17 cellular contexts compared by ENCODE assay signal in the genomic region with DNA sequence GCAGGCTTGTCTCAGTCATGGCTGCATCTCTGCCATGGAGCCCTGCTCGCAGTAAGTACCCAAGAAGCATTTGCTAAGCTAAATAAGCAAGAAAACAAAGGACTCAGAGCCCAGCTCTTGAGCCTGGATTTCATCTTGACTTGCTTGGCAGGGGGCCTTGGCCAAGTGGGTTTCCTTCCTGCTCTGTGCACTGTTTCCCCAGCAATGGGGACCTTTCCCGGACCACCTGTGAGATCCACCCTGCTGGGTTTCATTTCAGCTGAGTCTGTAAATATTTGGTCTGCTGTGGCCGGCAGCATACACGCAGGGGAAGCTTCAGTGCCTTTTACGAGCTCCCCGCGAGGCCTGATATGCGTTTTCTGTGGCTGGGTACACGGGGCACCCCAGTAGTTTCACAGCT. TPM values are rescaled to one million over a fixed set of nuclear protein-coding genes. Genes with fewer than 3 reads are reported as not detected.
DNase-seq lines count a peak whose midpoint lies in the region; ATAC-seq and TF ChIP-seq lines count a peak whose summit lies in the region.
"Had no signal": no experiment of that assay in that cellular context is flagged by ENCODE, and none has a peak within 500 bp of the region (broad histone marks: within the 10 kb centered on the region; RNA-seq: fewer than 3 reads in every experiment).

No MANE protein-coding gene starts in this region.

- H3K27me3 ChIP-seq in neuronal stem cell (ENCODE audit: control insufficient read depth in 3 of 3, insufficient read depth in 3 of 3, low read depth in 1 of 3, low read length in 3 of 3) (no peaks in the 10 kb centered on the region), lower lobe of right lung (ENCODE audit: low read depth) (no peaks in the 10 kb centered on the region)
- H3K27me3 ChIP-seq: esophagus squamous epithelium, heart right ventricle had no signal

- no peak overlapping the region for H3K14ac ChIP-seq in neuronal stem cell (ENCODE audit: low read length)

- intact Hi-C loops in lower leg skin (cut with DNase I; ENCODE audit: low total_unique reads) (loop anchor here (10.0 kb wide), 1 partner anchor 205 kb away; no protein-coding TSS in a partner anchor), lower lobe of right lung (cut with DNase I) (no loop called here)

- no peak overlapping the region for H4K8ac ChIP-seq in neuronal stem cell (ENCODE audit: low read depth, low read length)

- no peak overlapping the region for H3K4ac ChIP-seq in neuronal stem cell (ENCODE audit: low read length)

- peak overlapping the region; percentile 5 for H2AK5ac ChIP-seq in neuronal stem cell (ENCODE audit: low read depth, low read length)

- H3K23ac ChIP-seq in neuronal stem cell (ENCODE audit: low read depth, low read length, poor library complexity), result no peak overlapping the region

- H2BK12ac ChIP-seq in neuronal stem cell (ENCODE audit: low read length), result no peak overlapping the region

- H3K4me3 ChIP-seq in SK-N-MC (peak overlapping the region; percentile 60), neuronal stem cell (ENCODE audit: low read length in 2 of 2) (no peak overlapping the region), lower leg skin (ENCODE audit: low read depth, poor library complexity, severe bottlenecking) (no peak overlapping the region), lower lobe of right lung (no peak overlapping the region)
- H3K4me3 ChIP-seq: esophagus squamous epithelium, heart right ventricle, PC-9 had no signal

- H2BK120ac ChIP-seq in neuronal stem cell (ENCODE audit: low read depth, low read length), result no peak overlapping the region

- no peak for TF ChIP-seq CTCF in lower leg skin (IDR thresholded peaks at IDR 0.05)
- TF ChIP-seq CTCF in lower lobe of right lung (IDR thresholded peaks at IDR 0.05), result no peak

- no peaks in the 10 kb centered on the region for H3K79me1 ChIP-seq in neuronal stem cell (ENCODE audit: low read depth, low read length)

- no peak for ATAC-seq in GM19035 (IDR thresholded peaks at IDR 0.05; ENCODE audit: unreplicated experiment)
- no peak for ATAC-seq in lower lobe of right lung
- ATAC-seq: HCT116, heart right ventricle had no signal

- H3K9me3 ChIP-seq in SK-N-MC (ENCODE audit: low read depth, low read length), result no peaks in the 10 kb centered on the region
- no peaks in the 10 kb centered on the region for H3K9me3 ChIP-seq in neuronal stem cell (replicated peaks in 1 of 2; ENCODE audit: control insufficient read depth in 2 of 2, insufficient read depth in 1 of 2, low read depth in 1 of 2, low read length in 2 of 2)
- no peaks in the 10 kb centered on the region for H3K9me3 ChIP-seq in lower lobe of right lung
- H3K9me3 ChIP-seq: esophagus squamous epithelium had no signal

- H3K36me3 ChIP-seq in SK-N-MC (ENCODE audit: insufficient read depth, low read length), result 0 out of 2 replicates have a peak, but pooled peaks cover 4% of the 10 kb centered on the region
- peaks cover 5 to 26% of the 10 kb centered on the region in 2 donors for H3K36me3 ChIP-seq in neuronal stem cell (replicated peaks in 1 of 2; ENCODE audit: control insufficient read depth in 2 of 2, insufficient read depth in 2 of 2, low read length in 2 of 2)
- H3K36me3 ChIP-seq in lower lobe of right lung, result peaks cover 14% of the 10 kb centered on the region

- DNase-seq in DMS79 treated with DMSO at 0.1 percent for 48 hours (lab: John Stamatoyannopoulos, UW), result peak; percentile 88
- peak; percentile 44 for DNase-seq in NCI-H1417 treated with DMSO at 0.1 percent for 48 hours (lab: John Stamatoyannopoulos, UW)
- no peak for DNase-seq in SK-N-MC (ENCODE audit: low read depth, low spot score)
- no peak for DNase-seq in neuronal stem cell (ENCODE audit: low spot score)
- DNase-seq in stimulated activated naive CD4-positive, alpha-beta T cell treated with Interleukin-2 at 50 U/mL for 16 hours (lab: John Stamatoyannopoulos, UW), result no peak
- no peak for DNase-seq in lower leg skin (ENCODE audit: low spot score in 2 of 2)
- no peak for DNase-seq in lower lobe of right lung
- DNase-seq: activated CD4-positive, alpha-beta T cell treated with anti-CD3 and anti-CD28 coated beads, Interleukin-2, amount 50 U/mL, for 4 hours; activated T-cell treated with anti-CD3 and anti-CD28 coated beads, Interleukin-2, amount 50 U/mL, for 24 hours; esophagus squamous epithelium; heart right ventricle; kidney; MM.1S; NCI-H446; PC-9 had no signal

- no peak overlapping the region for H3K18ac ChIP-seq in neuronal stem cell (ENCODE audit: low read length)

- H4K91ac ChIP-seq in neuronal stem cell (ENCODE audit: low read depth, low read length, poor library complexity), result no peak overlapping the region

- no peak for TF ChIP-seq POLR2A in lower leg skin (IDR thresholded peaks at IDR 0.05)

- H3K4me1 ChIP-seq in neuronal stem cell (ENCODE audit: control insufficient read depth in 2 of 2, insufficient read depth in 1 of 2, low read depth in 1 of 2, low read length in 2 of 2) (peaks cover 3 to 8% of the 10 kb centered on the region in 2 donors), lower lobe of right lung (peaks cover 5% of the 10 kb centered on the region)

- peak overlapping the region; percentile 38 for H2BK15ac ChIP-seq in neuronal stem cell (ENCODE audit: low read length)

- H3K27ac ChIP-seq in SK-N-MC (peak overlapping the region; percentile 94), neuronal stem cell (replicated peaks; ENCODE audit: low read length) (no peak overlapping the region), lower lobe of right lung (no peak overlapping the region)
- H3K27ac ChIP-seq: esophagus squamous epithelium, heart right ventricle, PC-9 had no signal

- no peak overlapping the region for H2AFZ ChIP-seq in neuronal stem cell (ENCODE audit: low read length)
- H2AFZ ChIP-seq: PC-9 had no signal

- peak overlapping the region; percentile 51 for H3K9ac ChIP-seq in SK-N-MC (ENCODE audit: insufficient read length)
- H3K9ac ChIP-seq in neuronal stem cell (ENCODE audit: low read depth, low read length, poor library complexity), result no peak overlapping the region

- H2BK5ac ChIP-seq in neuronal stem cell (ENCODE audit: low read length), result peak overlapping the region; percentile 5

- no peak overlapping the region for H3K4me2 ChIP-seq in neuronal stem cell (ENCODE audit: insufficient read depth, low read length, poor library complexity, severe bottlenecking)
- H3K4me2 ChIP-seq: PC-9 had no signal

- WGBS in neuronal stem cell (ENCODE audit: extremely low coverage in 2 of 2, insufficient read length in 2 of 2, insufficient replicate concordance in 1 of 2), 2 donors, result no CpG with 5 or more reads among the region's 9 CpGs
- WGBS in lower leg skin, 2 donors, result 77 to 82% methylated on average over 9 of the region's 9 CpGs

RNA-seq across cellular contexts. Expression of gene TINCR, which starts 12.4 kb away (rescaled TPM):
- 7.6 TPM for polyA plus RNA-seq in neuronal stem cell (2013, experiment 1 of 2)
- polyA plus RNA-seq in neuronal stem cell (2013, experiment 2 of 2), result 8.0 TPM
- total RNA-seq in lower leg skin, result 100 to 1,000 TPM; 250 to 282 (median 259) TPM
- 3.9 TPM for total RNA-seq in lower lobe of right lung

RNA-seq across cellular contexts. Expression of gene SAFB2, which starts 42.5 kb away (rescaled TPM):
- polyA plus RNA-seq in neuronal stem cell (2013, experiment 1 of 2), result 32.8 TPM
- polyA plus RNA-seq in neuronal stem cell (2013, experiment 2 of 2), result 33.4 TPM
- total RNA-seq in lower leg skin (10 to 100 TPM; 14.0 to 51.2 (median 28.7) TPM), lower lobe of right lung (81.8 TPM)

RNA-seq across cellular contexts. Expression of gene SAFB, which starts 42.8 kb away (rescaled TPM):
- polyA plus RNA-seq in neuronal stem cell (2013, experiment 1 of 2), result 64.3 TPM
- 62.1 TPM for polyA plus RNA-seq in neuronal stem cell (2013, experiment 2 of 2)
- total RNA-seq in lower leg skin (100 to 1,000 TPM in 1 of 4 donors, 10 to 100 TPM in 3; 41.6 to 136 (median 80.4) TPM), lower lobe of right lung (87.1 TPM)

Comparison
In these comparisons a context has a peak if more than half of its experiments do, and no peak if none do; other contexts are left out.
1. DNase-seq: peak in DMS79 treated with DMSO at 0.1 percent for 48 hours (single experiment) and NCI-H1417 treated with DMSO at 0.1 percent for 48 hours (single experiment); none in SK-N-MC (single experiment), neuronal stem cell (single experiment), stimulated activated naive CD4-positive, alpha-beta T cell treated with Interleukin-2 at 50 U/mL for 16 hours (single experiment), lower leg skin (0 of 2) and lower lobe of right lung (single experiment).
2. RNA of gene TINCR, which starts 12.4 kb away (total RNA-seq): 250 to 282 TPM in lower leg skin; 3.9 TPM in lower lobe of right lung (single experiment); every median in the first group is over 10 times any median in the second.